Comparison of ENCODE assay signal across 25 cellular contexts in genomic region chr13:64639206-64639605, GRCh38.
DNase-seq lines count a peak whose midpoint lies in the region; ATAC-seq, FAIRE-seq and TF ChIP-seq lines count a peak whose summit lies in the region.
"Had no signal": no experiment of that assay in that cellular context is flagged by ENCODE, and none has a peak within 500 bp of the region (broad histone marks: within the 10 kb centered on the region; RNA-seq: fewer than 3 reads in every experiment).

No MANE protein-coding gene starts in this region.

- TF ChIP-seq POLR2A in H1 (IDR thresholded peaks at IDR 0.05; ENCODE audit: control extremely low read depth in 1 of 2, low read depth in 2 of 2, low read length in 2 of 2): no peak

- no peaks in the 10 kb centered on the region for H3K36me3 ChIP-seq in H1 (ENCODE audit: control insufficient read depth in 2 of 4, insufficient read depth in 4 of 4, low read length in 3 of 4)
- H3K36me3 ChIP-seq: BLaER1 treated with 17β-estradiol and CSF1 and Interleukin-3, amounts not matched to agents 10 nM and 100 nM; SJSA1 had no signal

- H3K27ac ChIP-seq in H1 (ENCODE audit: low read depth, low read length): no peak overlapping the region
- H3K27ac ChIP-seq: SJSA1 had no signal

- H4K91ac ChIP-seq in H1 (replicated peaks; ENCODE audit: insufficient read length, low read length): no peak overlapping the region

- no peak overlapping the region for H4K8ac ChIP-seq in H1 (ENCODE audit: extremely low read depth, insufficient read depth, low read length)

- CTCF ChIA-PET in H1 (lab: Charles Lee; ENCODE audit: partially characterized antibody): no interaction called here

- no peak overlapping the region for H2BK12ac ChIP-seq in H1 (ENCODE audit: low read depth, low read length)

- no peaks in the 10 kb centered on the region for H3K4me1 ChIP-seq in H1 (replicated peaks in 1 of 4; ENCODE audit: control insufficient read depth in 3 of 4, insufficient read depth in 4 of 4, low read length in 3 of 4)
- H3K4me1 ChIP-seq: SJSA1 had no signal

- H2BK15ac ChIP-seq in H1 (ENCODE audit: low read length): no peak overlapping the region

- H3K23me2 ChIP-seq in H1 (ENCODE audit: low read depth, low read length): no peaks in the 10 kb centered on the region

- no peak overlapping the region for H3K56ac ChIP-seq in H1 (replicated peaks; ENCODE audit: insufficient read length, low read depth, low read length)

- no peaks in the 10 kb centered on the region for H3K9me3 ChIP-seq in H1 (ENCODE audit: insufficient read depth in 2 of 2, low read depth in 1 of 2, low read length in 1 of 2)
- H3K9me3 ChIP-seq: BLaER1 treated with 17β-estradiol and CSF1 and Interleukin-3, amounts not matched to agents 10 nM and 100 nM; Caco-2; SJSA1 had no signal

- no peak overlapping the region for H2BK5ac ChIP-seq in H1 (ENCODE audit: low read depth, low read length)

- no peak overlapping the region for H2BK20ac ChIP-seq in H1 (ENCODE audit: low read length)

- DNase-seq in ELR (ENCODE audit: low read depth) (peak; percentile 35), LHCN-M2 (ENCODE audit: low read depth) (peak; percentile 5), H1 (ENCODE audit: low read depth in 1 of 2, low spot score in 2 of 2) (no peak), cerebellar nuclear complex (lab: John Stamatoyannopoulos, UW) (no peak)
- no peak for DNase-seq in stimulated activated naive B cell treated with anti-CD40 and anti-IgM and Interleukin-4, amounts not matched to agents 10 μg/mL and 1 μg/mL and 100 μg/mL, for 72 hours
- DNase-seq: ACHN; Caco-2; CD4-positive, alpha-beta memory T cell; DMS 273 treated with DMSO at 0.1 percent for 48 hours; DMS79 treated with DMSO at 0.1 percent for 48 hours; H7; NCI-H1694 treated with DMSO at 0.1 percent for 48 hours; NCI-H2081 treated with DMSO at 0.1 percent for 48 hours; NCI-H2171 treated with DMSO at 0.1 percent for 48 hours; NCI-H446; NCI-H526; T-helper 17 cell had no signal

- H3K27ac Mint-ChIP-seq in stimulated activated naive B cell treated with anti-CD40 and anti-IgM and Interleukin-4, amounts not matched to agents 10 μg/mL and 1 μg/mL and 100 μg/mL, for 72 hours: no peak overlapping the region
- H3K27ac Mint-ChIP-seq: CD4-positive, alpha-beta memory T cell; T-helper 17 cell had no signal

- TF ChIP-seq CTCF in H1 (IDR thresholded peaks at IDR 0.05; ENCODE audit: control extremely low read depth in 1 of 3, insufficient read depth in 1 of 3, low read depth in 1 of 3, low read length in 3 of 3): no peak

- no peaks in the 10 kb centered on the region for H3K4me1 Mint-ChIP-seq in stimulated activated naive B cell treated with anti-CD40 and anti-IgM and Interleukin-4, amounts not matched to agents 10 μg/mL and 1 μg/mL and 100 μg/mL, for 72 hours
- H3K4me1 Mint-ChIP-seq: CD4-positive, alpha-beta memory T cell; T-helper 17 cell had no signal

- no peaks in the 10 kb centered on the region for H4K20me1 ChIP-seq in H1 (replicated peaks in 1 of 2; ENCODE audit: control insufficient read depth in 1 of 2, insufficient read depth in 2 of 2, low read length in 2 of 2)
- H4K20me1 ChIP-seq: BLaER1 treated with 17β-estradiol and CSF1 and Interleukin-3, amounts not matched to agents 10 nM and 100 nM had no signal

- H3K79me1 ChIP-seq in H1 (ENCODE audit: low read depth, low read length): no peaks in the 10 kb centered on the region

- no peak overlapping the region for H3K4ac ChIP-seq in H1 (replicated peaks; ENCODE audit: insufficient read length, low read depth, low read length)

- no peak overlapping the region for H3K4me2 ChIP-seq in H1 (ENCODE audit: insufficient read depth in 1 of 2, low read depth in 2 of 2, low read length in 2 of 2)

- no peak overlapping the region for H3K14ac ChIP-seq in H1 (ENCODE audit: insufficient read length)

- H3K27me3 ChIP-seq in H1 (replicated peaks in 1 of 4; ENCODE audit: control insufficient read depth in 3 of 4, extremely low read depth in 1 of 4, insufficient read depth in 3 of 4, low read length in 3 of 4): no peaks in the 10 kb centered on the region
- H3K27me3 ChIP-seq: BLaER1 treated with 17β-estradiol and CSF1 and Interleukin-3, amounts not matched to agents 10 nM and 100 nM; SJSA1 had no signal

- no peak overlapping the region for H4K5ac ChIP-seq in H1 (ENCODE audit: insufficient read length, low read depth, low read length)

- no peak overlapping the region; the same call in 1 of the 2 replicates for H2AFZ ChIP-seq in H1 (ENCODE audit: low read length)

- TF ChIP-seq EP300 in H1 (IDR thresholded peaks at IDR 0.05; ENCODE audit: borderline replicate concordance in 1 of 2, low read depth in 2 of 2, low read length in 2 of 2): no peak

- TF ChIP-seq RAD21 in H1 (IDR thresholded peaks at IDR 0.05 in 1 of 2, conservative IDR thresholded peaks at IDR 0.05 in 1 of 2; ENCODE audit: low read depth in 2 of 2, low read length in 2 of 2): no peak

- POLR2A ChIA-PET in H1 (lab: Charles Lee; ENCODE audit: partially characterized antibody): no interaction called here

- no peak for FAIRE-seq in H1 (lab: Jason Lieb, UNC)
- FAIRE-seq: G401.6, GM18507, GM19239, RCC 7860 had no signal

- H3K27me3 Mint-ChIP-seq in stimulated activated naive B cell treated with anti-CD40 and anti-IgM and Interleukin-4, amounts not matched to agents 10 μg/mL and 1 μg/mL and 100 μg/mL, for 72 hours: no peaks in the 10 kb centered on the region
- H3K27me3 Mint-ChIP-seq: CD4-positive, alpha-beta memory T cell; T-helper 17 cell had no signal

- H3K79me2 ChIP-seq in H1 (ENCODE audit: control insufficient read depth in 1 of 2, insufficient read depth in 2 of 2, low read length in 2 of 2): no peaks in the 10 kb centered on the region

- peaks cover 0 to 4% of the 10 kb centered on the region in 2 donors for H3K9me3 Mint-ChIP-seq in stimulated activated naive B cell treated with anti-CD40 and anti-IgM and Interleukin-4, amounts not matched to agents 10 μg/mL and 1 μg/mL and 100 μg/mL, for 72 hours

- no peak overlapping the region for H2BK120ac ChIP-seq in H1 (replicated peaks; ENCODE audit: low read depth, low read length)

- H3K4me3 ChIP-seq in H1 (ENCODE audit: extremely low read depth in 1 of 4, insufficient read depth in 2 of 4, low read depth in 3 of 4, low read length in 4 of 4): no peak overlapping the region
- H3K4me3 ChIP-seq: BLaER1 treated with 17β-estradiol and CSF1 and Interleukin-3, amounts not matched to agents 10 nM and 100 nM; SJSA1 had no signal

- no peak for ATAC-seq in stimulated activated naive B cell treated with anti-CD40 and anti-IgM and Interleukin-4, amounts not matched to agents 10 μg/mL and 1 μg/mL and 100 μg/mL, for 72 hours (replicated peaks)
- ATAC-seq in GM21360 (IDR thresholded peaks at IDR 0.05; ENCODE audit: unreplicated experiment): no peak
- ATAC-seq in HG02610 (IDR thresholded peaks at IDR 0.05; ENCODE audit: unreplicated experiment): no peak
- ATAC-seq: T-helper 17 cell had no signal

- no peak overlapping the region for H2AK5ac ChIP-seq in H1 (ENCODE audit: low read depth, low read length)

- no peak overlapping the region for H3K4me3 Mint-ChIP-seq in stimulated activated naive B cell treated with anti-CD40 and anti-IgM and Interleukin-4, amounts not matched to agents 10 μg/mL and 1 μg/mL and 100 μg/mL, for 72 hours
- H3K4me3 Mint-ChIP-seq: CD4-positive, alpha-beta memory T cell; T-helper 17 cell had no signal

- H3K18ac ChIP-seq in H1 (ENCODE audit: extremely low read depth, low read length): no peak overlapping the region

- 95% methylated on average over 3 of the region's 3 CpGs; no CpG with 5 or more reads in 1 of the 2 experiments for WGBS in H1 (ENCODE audit: extremely low coverage in 1 of 2, insufficient coverage in 1 of 2, insufficient read length in 1 of 2, insufficient replicate concordance in 2 of 2, low coverage in 1 of 2, low lambda C conversion rate in 2 of 2, missing lambda C conversion rate in 1 of 2), 2 experiments

- H3K36me3 Mint-ChIP-seq in stimulated activated naive B cell treated with anti-CD40 and anti-IgM and Interleukin-4, amounts not matched to agents 10 μg/mL and 1 μg/mL and 100 μg/mL, for 72 hours: no peaks in the 10 kb centered on the region
- H3K36me3 Mint-ChIP-seq: CD4-positive, alpha-beta memory T cell had no signal

- no peak overlapping the region for H3K9ac ChIP-seq in H1 (replicated peaks in 1 of 4; ENCODE audit: extremely low read depth in 1 of 4, low read depth in 3 of 4, low read length in 3 of 4)
- H3K9ac ChIP-seq: BLaER1 treated with 17β-estradiol and CSF1 and Interleukin-3, amounts not matched to agents 10 nM and 100 nM had no signal

- no peak overlapping the region for H3K23ac ChIP-seq in H1 (ENCODE audit: insufficient read length)

TF ChIP-seq in H1, 55 proteins besides CTCF, POLR2A, EP300 and RAD21:
- no peak for TF ChIP-seq GABPA (IDR thresholded peaks at IDR 0.05; ENCODE audit: borderline replicate concordance, insufficient read depth, low read length)
- TF ChIP-seq SP4 (IDR thresholded peaks at IDR 0.05; ENCODE audit: low read length): no peak
- peak; percentile 66 for TF ChIP-seq CEBPB (IDR thresholded peaks at IDR 0.05; ENCODE audit: low read depth, low read length)

Comparison
In these comparisons a context has a peak if more than half of its experiments do, and no peak if none do; other contexts are left out.
1. DNase-seq: peak in ELR (single experiment) and LHCN-M2 (single experiment); none in H1 (0 of 2), stimulated activated naive B cell treated with anti-CD40 and anti-IgM and Interleukin-4, amounts not matched to agents 10 μg/mL and 1 μg/mL and 100 μg/mL, for 72 hours (single experiment) and cerebellar nuclear complex (0 of 2).